Comparison of ENCODE assay signal across 19 cellular contexts in the genomic region with DNA sequence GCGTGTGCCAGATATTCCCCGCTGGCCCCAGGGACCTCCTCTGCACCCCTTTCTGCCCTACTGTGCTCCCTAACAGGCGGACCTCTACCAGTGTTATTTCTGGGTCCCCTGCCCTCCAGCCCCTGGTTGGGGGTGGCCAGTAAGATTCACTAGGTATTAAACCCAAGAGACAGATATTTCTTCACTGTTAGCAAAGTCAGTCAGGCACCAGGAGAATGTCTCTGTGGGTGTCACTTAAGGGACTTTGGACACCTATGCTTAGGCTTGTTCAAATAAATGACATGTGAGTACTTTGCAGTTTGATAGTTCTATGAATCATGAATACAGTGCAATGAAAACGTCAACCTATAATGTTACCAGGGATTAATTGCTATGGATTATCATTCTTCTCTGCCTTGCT.
A peak's percentile ranks its signal among the peaks of the same experiment; 100 is the strongest.
DNase-seq lines count a peak whose midpoint lies in the region; ATAC-seq and TF ChIP-seq lines count a peak whose summit lies in the region.
"Had no signal": no experiment of that assay in that cellular context is flagged by ENCODE, and none has a peak within 500 bp of the region (broad histone marks: within the 10 kb centered on the region; RNA-seq: fewer than 3 reads in every experiment).

No MANE protein-coding gene starts in this region.

- H3K27ac ChIP-seq in MM.1S (ENCODE audit: low read length) (no peak overlapping the region), hepatocyte (peak overlapping the region; percentile 97)
- H3K27ac ChIP-seq: BLaER1 treated with 17β-estradiol and CSF1 and Interleukin-3, amounts not matched to agents 10 nM and 100 nM; SK-N-MC had no signal

- no peak overlapping the region for H3K4me3 Mint-ChIP-seq in Calu3 (ENCODE audit: low read depth, unreplicated experiment)
- H3K4me3 Mint-ChIP-seq: CD8-positive, alpha-beta T cell had no signal

- CTCF ChIA-PET in Calu3 (lab: Charles Lee): interaction anchor here (1.4 kb wide), 1 partner anchor 234 kb away, joined by 3 read pairs; a partner anchor contains a TSS

- peak overlapping the region; percentile 72 for H3K27ac Mint-ChIP-seq in Calu3 (ENCODE audit: unreplicated experiment)
- H3K27ac Mint-ChIP-seq: CD8-positive, alpha-beta T cell had no signal

- no peak overlapping the region for H3K9ac ChIP-seq in MM.1S (ENCODE audit: low read length)
- H3K9ac ChIP-seq: BLaER1 treated with 17β-estradiol and CSF1 and Interleukin-3, amounts not matched to agents 10 nM and 100 nM had no signal

- H3K27me3 ChIP-seq in MM.1S (replicated peaks; ENCODE audit: insufficient read depth, low read length) (no peaks in the 10 kb centered on the region), hepatocyte (no peaks in the 10 kb centered on the region)
- H3K27me3 ChIP-seq: BLaER1 treated with 17β-estradiol and CSF1 and Interleukin-3, amounts not matched to agents 10 nM and 100 nM; MG63 had no signal

- H3K27me3 Mint-ChIP-seq in Calu3 (ENCODE audit: unreplicated experiment): no peaks in the 10 kb centered on the region

- WGBS in hepatocyte (ENCODE audit: low lambda C conversion rate, missing lambda C conversion rate): 89% methylated on average over 4 of the region's 4 CpGs

- peaks cover 23% of the 10 kb centered on the region for H3F3A ChIP-seq in MM.1S (ENCODE audit: insufficient read depth, low read length)

- no peak for TF ChIP-seq CTCF in Calu3 (IDR thresholded peaks at IDR 0.05; ENCODE audit: unreplicated experiment)
- TF ChIP-seq CTCF in MM.1S (IDR thresholded peaks at IDR 0.05; ENCODE audit: low read length): no peak
- TF ChIP-seq CTCF in hepatocyte (IDR thresholded peaks at IDR 0.05; ENCODE audit: poor library complexity): no peak
- TF ChIP-seq CTCF in mucosa of descending colon (IDR thresholded peaks at IDR 0.05): no peak

- DNase-seq in Calu3: no peak
- peak; percentile 4 for DNase-seq in MM.1S
- DNase-seq in hepatocyte (ENCODE audit: low spot score): peak; percentile 62
- no peak for DNase-seq in mucosa of descending colon
- DNase-seq in activated CD8-positive, alpha-beta memory T cell treated with anti-CD3 and anti-CD28 coated beads, Interleukin-2, amount 50 U/mL, for 48 hours: no peak
- DNase-seq in mesenteric fat pad (ENCODE audit: low spot score): no peak
- no peak for DNase-seq in NCI-H748 (lab: John Stamatoyannopoulos, UW; ENCODE audit: unreplicated experiment)
- DNase-seq: CD8-positive, alpha-beta T cell; GF-D8; MG63; NCI-H1092 treated with DMSO at 0.1 percent for 48 hours; NCI-H146; NCI-H2029 treated with DMSO at 0.1 percent for 48 hours; NCI-H446 treated with DMSO at 0.1 percent for 48 hours; NCI-H748 treated with DMSO at 0.1 percent for 48 hours; NK-92 treated with Interleukin-12 subunit alpha and Interleukin-12 subunit beta, amount 100 ng/mL, for 24 hours; SHP77 had no signal

- H3K9me3 ChIP-seq in MM.1S (replicated peaks; ENCODE audit: insufficient read depth, low read length) (no peaks in the 10 kb centered on the region), hepatocyte (ENCODE audit: low read depth) (no peaks in the 10 kb centered on the region), mucosa of descending colon (no peaks in the 10 kb centered on the region)
- H3K9me3 ChIP-seq: BLaER1 treated with 17β-estradiol and CSF1 and Interleukin-3, amounts not matched to agents 10 nM and 100 nM had no signal

- H3K79me2 ChIP-seq in MM.1S (ENCODE audit: low read length) (no peaks in the 10 kb centered on the region), hepatocyte (no peaks in the 10 kb centered on the region)

- H3K4me1 ChIP-seq in MM.1S (ENCODE audit: low read length) (peaks cover 31% of the 10 kb centered on the region), hepatocyte (ENCODE audit: insufficient read depth) (peaks cover 31% of the 10 kb centered on the region), mucosa of descending colon (ENCODE audit: low read depth) (peaks cover 3% of the 10 kb centered on the region)

- intact Hi-C loops in Calu3 (cut with micrococcal nuclease; ENCODE audit: unreplicated experiment): no loop called here
- intact Hi-C loops in mucosa of descending colon (cut with DNase I, micrococcal nuclease): no loop called here

- no peaks in the 10 kb centered on the region for H3K9me3 Mint-ChIP-seq in Calu3 (ENCODE audit: low read depth, unreplicated experiment)
- H3K9me3 Mint-ChIP-seq: CD8-positive, alpha-beta T cell had no signal

- BruUV-seq in Calu3 (replicated peaks; lab: Mats Ljungman, UMichigan): no TSS peak

- H3K4me3 ChIP-seq in MM.1S (ENCODE audit: low read length): no peak overlapping the region
- no peak overlapping the region for H3K4me3 ChIP-seq in hepatocyte
- no peak overlapping the region for H3K4me3 ChIP-seq in mucosa of descending colon
- H3K4me3 ChIP-seq: BLaER1 treated with 17β-estradiol and CSF1 and Interleukin-3, amounts not matched to agents 10 nM and 100 nM; MG63; SK-N-MC had no signal

- no peaks in the 10 kb centered on the region for H3K36me3 Mint-ChIP-seq in Calu3 (ENCODE audit: insufficient read depth, unreplicated experiment)
- H3K36me3 Mint-ChIP-seq: CD8-positive, alpha-beta T cell had no signal

- H3K4me2 ChIP-seq in MM.1S (ENCODE audit: low read depth, low read length): no peak overlapping the region
- H3K4me2 ChIP-seq in hepatocyte: peak overlapping the region; percentile 22
- H3K4me2 ChIP-seq: BLaER1 treated with 17β-estradiol and CSF1 and Interleukin-3, amounts not matched to agents 10 nM and 100 nM had no signal

- H3K9me2 ChIP-seq in MM.1S (replicated peaks; ENCODE audit: insufficient read depth, low read length): no peaks in the 10 kb centered on the region
- no peaks in the 10 kb centered on the region for H3K9me2 ChIP-seq in hepatocyte (replicated peaks; ENCODE audit: insufficient read depth)

- H3K4me1 Mint-ChIP-seq in Calu3 (ENCODE audit: low read depth, unreplicated experiment): peaks cover 28% of the 10 kb centered on the region

- H4K20me1 ChIP-seq in MM.1S (ENCODE audit: insufficient read depth, low read length) (no peaks in the 10 kb centered on the region), hepatocyte (ENCODE audit: insufficient read depth, poor library complexity, severe bottlenecking) (no peaks in the 10 kb centered on the region)
- H4K20me1 ChIP-seq: BLaER1 treated with 17β-estradiol and CSF1 and Interleukin-3, amounts not matched to agents 10 nM and 100 nM had no signal

- peak; percentile 53 for ATAC-seq in mucosa of descending colon
- ATAC-seq: CD8-positive, alpha-beta T cell had no signal

- H3K36me3 ChIP-seq in MM.1S (replicated peaks; ENCODE audit: insufficient read depth, low read length) (no peaks in the 10 kb centered on the region), hepatocyte (replicated peaks; ENCODE audit: insufficient read depth, low read depth) (no peaks in the 10 kb centered on the region), mucosa of descending colon (ENCODE audit: low read depth) (no peaks in the 10 kb centered on the region)
- H3K36me3 ChIP-seq: BLaER1 treated with 17β-estradiol and CSF1 and Interleukin-3, amounts not matched to agents 10 nM and 100 nM; MG63 had no signal

- H2AFZ ChIP-seq in MM.1S (ENCODE audit: low read length) (no peak overlapping the region), hepatocyte (no peak overlapping the region)

Comparison
In these comparisons a context has a peak if more than half of its experiments do, and no peak if none do; other contexts are left out.
1. DNase-seq: peak in MM.1S (single experiment) and hepatocyte (single experiment); none in Calu3 (single experiment), mucosa of descending colon (0 of 3), activated CD8-positive, alpha-beta memory T cell treated with anti-CD3 and anti-CD28 coated beads, Interleukin-2, amount 50 U/mL, for 48 hours (single experiment), mesenteric fat pad (single experiment) and NCI-H748 (single experiment).